18 cellular contexts compared by ENCODE assay signal in the genomic region with DNA sequence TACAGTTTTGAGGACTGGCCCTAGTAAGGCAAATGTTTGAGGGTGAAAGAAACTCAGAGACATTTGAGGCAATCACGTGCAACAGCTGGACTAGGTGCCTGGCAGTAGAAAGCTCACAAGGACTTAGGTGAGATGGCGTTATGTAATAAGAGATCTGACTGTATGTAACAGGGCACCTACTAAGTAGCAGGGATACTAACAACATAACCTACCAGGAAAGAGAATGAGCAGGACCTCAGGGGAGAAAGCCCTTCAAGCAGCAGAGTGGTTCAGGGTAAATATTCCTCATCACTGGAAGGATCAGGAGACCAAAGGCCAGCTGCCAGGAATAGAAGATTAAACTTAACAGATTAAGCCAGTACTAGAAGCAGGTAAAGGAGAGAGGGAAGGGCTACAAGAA. TPM values are rescaled to one million over a fixed set of nuclear protein-coding genes. Genes with fewer than 3 reads are reported as not detected.
DNase-seq lines count a peak whose midpoint lies in the region; ATAC-seq, FAIRE-seq and TF ChIP-seq lines count a peak whose summit lies in the region.
"Had no signal": no experiment of that assay in that cellular context is flagged by ENCODE, and none has a peak within 500 bp of the region (broad histone marks: within the 10 kb centered on the region; RNA-seq: fewer than 3 reads in every experiment).

No MANE protein-coding gene starts in this region.

- no peaks in the 10 kb centered on the region for H3K27me3 ChIP-seq in bronchial epithelial cell (ENCODE audit: control insufficient read depth, insufficient read depth, low read length)
- H3K27me3 ChIP-seq: BLaER1, Peyer's patch had no signal

- no peaks in the 10 kb centered on the region for H3K36me3 ChIP-seq in bronchial epithelial cell (ENCODE audit: control insufficient read depth, insufficient read depth, low read length)
- H3K36me3 ChIP-seq: Peyer's patch had no signal

- H3K4me3 ChIP-seq in bronchial epithelial cell (ENCODE audit: low read depth, low read length) = no peak overlapping the region
- H3K4me3 ChIP-seq: BLaER1, GM23248, Peyer's patch had no signal

- TF ChIP-seq CTCF in bronchial epithelial cell (IDR thresholded peaks at IDR 0.05; ENCODE audit: insufficient read depth, low read length, severe bottlenecking) = no peak
- no peak for TF ChIP-seq CTCF in natural killer cell (IDR thresholded peaks at IDR 0.05)

- ATAC-seq in natural killer cell = no peak
- no peak for ATAC-seq in left lobe of liver
- ATAC-seq in HG02759 (IDR thresholded peaks at IDR 0.05; ENCODE audit: unreplicated experiment) = no peak

- H3K36me3 Mint-ChIP-seq in T-helper 1 cell treated with Interleukin-12 subunit alpha and Interleukin-12 subunit beta and Interleukin-4 antibody, amounts not matched to agents 30 μg/mL and 1 μg/mL, for 36 hours (ENCODE audit: low read depth) = peaks cover 37% of the 10 kb centered on the region
- no peaks in the 10 kb centered on the region for H3K36me3 Mint-ChIP-seq in natural killer cell

- intact Hi-C loops in natural killer cell (cut with micrococcal nuclease) = no loop called here

- H3K27me3 Mint-ChIP-seq in T-helper 1 cell treated with Interleukin-12 subunit alpha and Interleukin-12 subunit beta and Interleukin-4 antibody, amounts not matched to agents 30 μg/mL and 1 μg/mL, for 36 hours (ENCODE audit: low read depth) = no peaks in the 10 kb centered on the region
- H3K27me3 Mint-ChIP-seq in natural killer cell (ENCODE audit: low read depth in 2 of 2) = no peaks in the 10 kb centered on the region

- TF ChIP-seq POLR2A in GM12892 (IDR thresholded peaks at IDR 0.05; ENCODE audit: low read depth, low read length) = no peak

- H3K4me3 Mint-ChIP-seq in T-helper 1 cell treated with Interleukin-12 subunit alpha and Interleukin-12 subunit beta and Interleukin-4 antibody, amounts not matched to agents 30 μg/mL and 1 μg/mL, for 36 hours = no peak overlapping the region
- no peak overlapping the region for H3K4me3 Mint-ChIP-seq in natural killer cell

- peak; percentile 58 for FAIRE-seq in GM12892 (lab: Jason Lieb, UNC)
- FAIRE-seq in bronchial epithelial cell (lab: Jason Lieb, UNC) = peak; percentile 28
- no peak for FAIRE-seq in urothelium cell line (lab: Jason Lieb, UNC)

- peaks cover 3% of the 10 kb centered on the region for H3K9me3 Mint-ChIP-seq in T-helper 1 cell treated with Interleukin-12 subunit alpha and Interleukin-12 subunit beta and Interleukin-4 antibody, amounts not matched to agents 30 μg/mL and 1 μg/mL, for 36 hours
- no peaks in the 10 kb centered on the region for H3K9me3 Mint-ChIP-seq in natural killer cell

- H3K4me1 Mint-ChIP-seq in T-helper 1 cell treated with Interleukin-12 subunit alpha and Interleukin-12 subunit beta and Interleukin-4 antibody, amounts not matched to agents 30 μg/mL and 1 μg/mL, for 36 hours (ENCODE audit: low read depth) = peaks cover 37% of the 10 kb centered on the region
- H3K4me1 Mint-ChIP-seq in natural killer cell = peaks cover 70 to 72% of the 10 kb centered on the region in 2 donors

- no peak for DNase-seq in T-helper 1 cell
- DNase-seq in GM12892 (ENCODE audit: insufficient read length) = no peak
- no peak for DNase-seq in bronchial epithelial cell (ENCODE audit: low read depth)
- DNase-seq in natural killer cell = no peak
- no peak for DNase-seq in left lobe of liver (ENCODE audit: low spot score)
- DNase-seq in urothelium cell line (ENCODE audit: low spot score) = no peak
- DNase-seq: EL, GM23248, KBM-7, NCI-H1048, NCI-H2107, NCI-H748 treated with DMSO at 0.1 percent for 48 hours, Peyer's patch, Right ventricle myocardium superior had no signal

- peak overlapping the region; percentile 29 for H3K27ac Mint-ChIP-seq in T-helper 1 cell treated with Interleukin-12 subunit alpha and Interleukin-12 subunit beta and Interleukin-4 antibody, amounts not matched to agents 30 μg/mL and 1 μg/mL, for 36 hours
- peak overlapping the region; percentile 3 to 51 for H3K27ac Mint-ChIP-seq in natural killer cell

RNA-seq across cellular contexts. Expression of a gene that starts 53.4 kb away (rescaled TPM):
- 71.4 TPM for polyA plus RNA-seq in GM12892 (2012; ENCODE audit: missing spikeins)
- total RNA-seq in bronchial epithelial cell = 0.13 TPM in 1 of 2 replicates, not detected in the other
- total RNA-seq in natural killer cell = 100 to 1,000 TPM; 148 to 168 (median 165) TPM
- total RNA-seq in left lobe of liver = 2.3 TPM
- total RNA-seq: GM23248, M059J had no signal
- polyA plus RNA-seq: GM23248 had no signal

Comparison
In these comparisons a context has a peak if more than half of its experiments do, and no peak if none do; other contexts are left out.
1. RNA of a gene that starts 53.4 kb away (total RNA-seq): 148 to 168 TPM in natural killer cell; 2.3 TPM in left lobe of liver (single experiment) and 0.13 TPM in bronchial epithelial cell; every median in the first group is over 10 times any median in the second.